In the genomic region with DNA sequence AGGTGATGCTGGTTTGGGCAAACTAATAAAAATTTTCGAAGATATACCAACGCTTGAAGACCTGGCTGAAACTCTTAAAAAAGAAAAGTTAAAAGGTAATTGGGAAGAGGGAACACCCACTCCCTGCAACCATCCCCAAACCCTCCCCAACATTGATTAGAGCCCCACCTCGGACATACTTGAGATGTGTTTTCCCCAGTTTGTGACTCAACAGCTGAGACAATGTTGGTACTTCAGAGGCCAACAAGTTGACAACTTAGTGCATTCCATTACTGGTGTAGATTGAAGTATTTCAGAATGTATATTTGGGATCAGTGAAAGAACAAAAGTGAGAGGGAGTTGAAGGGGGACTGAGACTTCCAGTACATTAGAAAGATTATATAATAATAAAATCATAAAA, we compare ENCODE assay signal across 1 cellular context.
TF ChIP-seq lines count a peak whose summit lies in the region.

No MANE protein-coding gene starts in this region.

TF ChIP-seq in GM12878, 131 proteins besides CTCF, POLR2A, EP300 and RAD21 (continued from another document):
- TF ChIP-seq, protein P1, sequence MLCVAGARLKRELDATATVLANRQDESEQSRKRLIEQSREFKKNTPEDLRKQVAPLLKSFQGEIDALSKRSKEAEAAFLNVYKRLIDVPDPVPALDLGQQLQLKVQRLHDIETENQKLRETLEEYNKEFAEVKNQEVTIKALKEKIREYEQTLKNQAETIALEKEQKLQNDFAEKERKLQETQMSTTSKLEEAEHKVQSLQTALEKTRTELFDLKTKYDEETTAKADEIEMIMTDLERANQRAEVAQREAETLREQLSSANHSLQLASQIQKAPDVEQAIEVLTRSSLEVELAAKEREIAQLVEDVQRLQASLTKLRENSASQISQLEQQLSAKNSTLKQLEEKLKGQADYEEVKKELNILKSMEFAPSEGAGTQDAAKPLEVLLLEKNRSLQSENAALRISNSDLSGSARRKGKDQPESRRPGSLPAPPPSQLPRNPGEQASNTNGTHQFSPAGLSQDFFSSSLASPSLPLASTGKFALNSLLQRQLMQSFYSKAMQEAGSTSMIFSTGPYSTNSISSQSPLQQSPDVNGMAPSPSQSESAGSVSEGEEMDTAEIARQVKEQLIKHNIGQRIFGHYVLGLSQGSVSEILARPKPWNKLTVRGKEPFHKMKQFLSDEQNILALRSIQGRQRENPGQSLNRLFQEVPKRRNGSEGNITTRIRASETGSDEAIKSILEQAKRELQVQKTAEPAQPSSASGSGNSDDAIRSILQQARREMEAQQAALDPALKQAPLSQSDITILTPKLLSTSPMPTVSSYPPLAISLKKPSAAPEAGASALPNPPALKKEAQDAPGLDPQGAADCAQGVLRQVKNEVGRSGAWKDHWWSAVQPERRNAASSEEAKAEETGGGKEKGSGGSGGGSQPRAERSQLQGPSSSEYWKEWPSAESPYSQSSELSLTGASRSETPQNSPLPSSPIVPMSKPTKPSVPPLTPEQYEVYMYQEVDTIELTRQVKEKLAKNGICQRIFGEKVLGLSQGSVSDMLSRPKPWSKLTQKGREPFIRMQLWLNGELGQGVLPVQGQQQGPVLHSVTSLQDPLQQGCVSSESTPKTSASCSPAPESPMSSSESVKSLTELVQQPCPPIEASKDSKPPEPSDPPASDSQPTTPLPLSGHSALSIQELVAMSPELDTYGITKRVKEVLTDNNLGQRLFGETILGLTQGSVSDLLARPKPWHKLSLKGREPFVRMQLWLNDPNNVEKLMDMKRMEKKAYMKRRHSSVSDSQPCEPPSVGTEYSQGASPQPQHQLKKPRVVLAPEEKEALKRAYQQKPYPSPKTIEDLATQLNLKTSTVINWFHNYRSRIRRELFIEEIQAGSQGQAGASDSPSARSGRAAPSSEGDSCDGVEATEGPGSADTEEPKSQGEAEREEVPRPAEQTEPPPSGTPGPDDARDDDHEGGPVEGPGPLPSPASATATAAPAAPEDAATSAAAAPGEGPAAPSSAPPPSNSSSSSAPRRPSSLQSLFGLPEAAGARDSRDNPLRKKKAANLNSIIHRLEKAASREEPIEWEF (IDR thresholded peaks at IDR 0.05; ENCODE audit: insufficient replicate concordance, low read depth, low read length) = no peak
- TF ChIP-seq HDGF (IDR thresholded peaks at IDR 0.05) (no peak), BRCA1 (IDR thresholded peaks at IDR 0.05; ENCODE audit: low read depth, low read length) (no peak), NR2F1 (conservative IDR thresholded peaks at IDR 0.05) (no peak), POLR2AphosphoS2 (IDR thresholded peaks at IDR 0.05; ENCODE audit: low read depth, low read length) (no peak), FOXK2 (IDR thresholded peaks at IDR 0.05) (no peak), ZSCAN29 (IDR thresholded peaks at IDR 0.05) (no peak), KAT2A (conservative IDR thresholded peaks at IDR 0.05; ENCODE audit: control insufficient read depth, low read depth, low read length) (no peak)
- TF ChIP-seq, protein P2, sequence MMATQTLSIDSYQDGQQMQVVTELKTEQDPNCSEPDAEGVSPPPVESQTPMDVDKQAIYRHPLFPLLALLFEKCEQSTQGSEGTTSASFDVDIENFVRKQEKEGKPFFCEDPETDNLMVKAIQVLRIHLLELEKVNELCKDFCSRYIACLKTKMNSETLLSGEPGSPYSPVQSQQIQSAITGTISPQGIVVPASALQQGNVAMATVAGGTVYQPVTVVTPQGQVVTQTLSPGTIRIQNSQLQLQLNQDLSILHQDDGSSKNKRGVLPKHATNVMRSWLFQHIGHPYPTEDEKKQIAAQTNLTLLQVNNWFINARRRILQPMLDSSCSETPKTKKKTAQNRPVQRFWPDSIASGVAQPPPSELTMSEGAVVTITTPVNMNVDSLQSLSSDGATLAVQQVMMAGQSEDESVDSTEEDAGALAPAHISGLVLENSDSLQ (IDR thresholded peaks at IDR 0.05) = no peak
- TF ChIP-seq, protein P3, sequence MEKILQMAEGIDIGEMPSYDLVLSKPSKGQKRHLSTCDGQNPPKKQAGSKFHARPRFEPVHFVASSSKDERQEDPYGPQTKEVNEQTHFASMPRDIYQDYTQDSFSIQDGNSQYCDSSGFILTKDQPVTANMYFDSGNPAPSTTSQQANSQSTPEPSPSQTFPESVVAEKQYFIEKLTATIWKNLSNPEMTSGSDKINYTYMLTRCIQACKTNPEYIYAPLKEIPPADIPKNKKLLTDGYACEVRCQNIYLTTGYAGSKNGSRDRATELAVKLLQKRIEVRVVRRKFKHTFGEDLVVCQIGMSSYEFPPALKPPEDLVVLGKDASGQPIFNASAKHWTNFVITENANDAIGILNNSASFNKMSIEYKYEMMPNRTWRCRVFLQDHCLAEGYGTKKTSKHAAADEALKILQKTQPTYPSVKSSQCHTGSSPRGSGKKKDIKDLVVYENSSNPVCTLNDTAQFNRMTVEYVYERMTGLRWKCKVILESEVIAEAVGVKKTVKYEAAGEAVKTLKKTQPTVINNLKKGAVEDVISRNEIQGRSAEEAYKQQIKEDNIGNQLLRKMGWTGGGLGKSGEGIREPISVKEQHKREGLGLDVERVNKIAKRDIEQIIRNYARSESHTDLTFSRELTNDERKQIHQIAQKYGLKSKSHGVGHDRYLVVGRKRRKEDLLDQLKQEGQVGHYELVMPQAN (conservative IDR thresholded peaks at IDR 0.05) = no peak
